In genomic region chr2:142878061-142878741, GRCh38 we compare ENCODE assay signal across 12 cellular contexts. TPM values are rescaled to one million over a fixed set of nuclear protein-coding genes. Genes with fewer than 3 reads are reported as not detected.
DNase-seq lines count a peak whose midpoint lies in the region; ATAC-seq, FAIRE-seq and TF ChIP-seq lines count a peak whose summit lies in the region.
"Had no signal": no experiment of that assay in that cellular context is flagged by ENCODE, and none has a peak within 500 bp of the region (broad histone marks: within the 10 kb centered on the region; RNA-seq: fewer than 3 reads in every experiment).

No MANE protein-coding gene starts in this region.

- H3K4me3 ChIP-seq in mononuclear cell (ENCODE audit: low read length), result peak overlapping the region; percentile 42
- H3K4me3 ChIP-seq: body of pancreas had no signal

- H3K4me1 ChIP-seq in mononuclear cell (ENCODE audit: insufficient read depth, low read length), result peaks cover 32% of the 10 kb centered on the region

- peak; percentile 38 for FAIRE-seq in GM12892 (lab: Jason Lieb, UNC)

- H3K9me3 ChIP-seq in mononuclear cell (ENCODE audit: low read depth, low read length), result no peaks in the 10 kb centered on the region
- H3K9me3 ChIP-seq: body of pancreas, SK-N-SH, transverse colon had no signal

- DNase-seq in GM12892 (ENCODE audit: insufficient read length) (no peak), NAMALWA (ENCODE audit: low spot score) (peak; percentile 31), AG08395 (ENCODE audit: low spot score) (no peak), ureter (ENCODE audit: low spot score) (no peak), head of caudate nucleus (no peak)
- DNase-seq: body of pancreas, NCI-H2029, SK-N-SH, transverse colon had no signal

- no peaks in the 10 kb centered on the region for H3K27me3 ChIP-seq in mononuclear cell (ENCODE audit: insufficient read depth, low read length)
- H3K27me3 ChIP-seq: body of pancreas, transverse colon had no signal

- TF ChIP-seq POLR2A in GM12892 (IDR thresholded peaks at IDR 0.05; ENCODE audit: low read depth, low read length), result no peak

- ATAC-seq in GM21619 (IDR thresholded peaks at IDR 0.05; ENCODE audit: unreplicated experiment) (peak; percentile 26), HG03039 (IDR thresholded peaks at IDR 0.05; ENCODE audit: unreplicated experiment) (no peak)
- ATAC-seq: body of pancreas had no signal

- intact Hi-C loops in head of caudate nucleus (cut with DNase I), result no loop called here

RNA-seq across cellular contexts. Expression of gene KYNU, which starts 0.7 kb away (rescaled TPM):
- 50.8 TPM for polyA plus RNA-seq in GM12892 (2012; ENCODE audit: missing spikeins)
- total RNA-seq in mononuclear cell (35.9 TPM), ureter (18.7 TPM)
- polyA plus RNA-seq: SK-N-SH had no signal
